ENCODE assay signal across 19 cellular contexts in the genomic region with DNA sequence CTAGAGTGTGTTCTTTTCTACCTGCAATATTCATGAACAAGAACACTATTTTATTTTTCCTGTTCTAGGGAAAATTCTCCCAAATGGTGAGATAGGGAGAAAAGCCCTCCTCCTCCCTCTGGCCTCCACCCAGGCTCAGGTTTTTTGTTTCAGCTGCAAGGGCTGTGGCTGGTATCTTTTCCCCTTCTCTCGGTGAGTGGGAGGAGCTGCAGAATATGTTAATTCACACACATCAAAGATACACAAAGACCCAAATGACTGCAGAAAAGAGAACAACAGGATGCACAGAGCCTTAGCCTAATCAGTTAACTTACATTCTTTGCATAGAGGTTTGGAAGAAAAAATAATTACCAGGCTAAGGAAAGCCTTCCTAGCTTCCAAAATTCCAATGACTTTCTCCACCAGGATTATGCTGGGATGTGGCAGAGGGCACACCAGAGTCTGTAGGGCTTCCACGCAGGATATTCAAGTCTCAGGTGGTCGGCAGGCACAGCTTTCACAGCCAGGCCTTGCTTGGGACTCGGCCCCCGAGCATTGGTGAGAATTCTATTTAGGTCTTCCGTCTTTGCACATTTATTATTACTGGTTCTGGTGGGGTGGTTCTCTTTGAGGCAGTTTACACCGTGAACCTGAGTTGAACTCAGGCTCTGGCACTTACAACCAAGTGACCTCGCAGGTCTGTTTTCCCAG.
A peak's percentile ranks its signal among the peaks of the same experiment; 100 is the strongest.
DNase-seq lines count a peak whose midpoint lies in the region; ATAC-seq and TF ChIP-seq lines count a peak whose summit lies in the region.
"Had no signal": no experiment of that assay in that cellular context is flagged by ENCODE, and none has a peak within 500 bp of the region (broad histone marks: within the 10 kb centered on the region; RNA-seq: fewer than 3 reads in every experiment).

No MANE protein-coding gene starts in this region.

- H3K27me3 Mint-ChIP-seq in CD4-positive, CD25-positive, alpha-beta regulatory T cell, result no peaks in the 10 kb centered on the region
- H3K27me3 Mint-ChIP-seq in CD8-positive, alpha-beta T cell (ENCODE audit: low read depth), result no peaks in the 10 kb centered on the region
- peaks cover under 1% of the 10 kb centered on the region for H3K27me3 Mint-ChIP-seq in activated CD8-positive, alpha-beta T cell treated with anti-CD3 and anti-CD28 coated beads, Interleukin-2, amount 10 ng/mL, durations not matched to agents 7 days and 5 days (ENCODE audit: low read depth)

- peaks cover 12% of the 10 kb centered on the region for H3K36me3 Mint-ChIP-seq in CD4-positive, CD25-positive, alpha-beta regulatory T cell
- H3K36me3 Mint-ChIP-seq in CD8-positive, alpha-beta T cell, result no peaks in the 10 kb centered on the region
- H3K36me3 Mint-ChIP-seq in activated CD8-positive, alpha-beta T cell treated with anti-CD3 and anti-CD28 coated beads, Interleukin-2, amount 10 ng/mL, durations not matched to agents 7 days and 5 days (ENCODE audit: low read depth), result no peaks in the 10 kb centered on the region
- H3K36me3 Mint-ChIP-seq: brain, naive B cell had no signal

- H3K27ac Mint-ChIP-seq in CD4-positive, CD25-positive, alpha-beta regulatory T cell, result peak overlapping the region; percentile 96 to 100 (median 99)
- peak overlapping the region; percentile 92 for H3K27ac Mint-ChIP-seq in CD8-positive, alpha-beta T cell
- peak overlapping the region; percentile 78 for H3K27ac Mint-ChIP-seq in activated CD8-positive, alpha-beta T cell treated with anti-CD3 and anti-CD28 coated beads, Interleukin-2, amount 10 ng/mL, durations not matched to agents 7 days and 5 days

- no peak for TF ChIP-seq CTCF in CD8-positive, alpha-beta T cell (IDR thresholded peaks at IDR 0.05)

- no peaks in the 10 kb centered on the region for H3K9me3 Mint-ChIP-seq in CD4-positive, CD25-positive, alpha-beta regulatory T cell
- H3K9me3 Mint-ChIP-seq in CD8-positive, alpha-beta T cell, result no peaks in the 10 kb centered on the region
- H3K9me3 Mint-ChIP-seq in activated CD8-positive, alpha-beta T cell treated with anti-CD3 and anti-CD28 coated beads, Interleukin-2, amount 10 ng/mL, durations not matched to agents 7 days and 5 days (ENCODE audit: insufficient read depth), result no peaks in the 10 kb centered on the region
- H3K9me3 Mint-ChIP-seq: naive B cell had no signal

- peak overlapping the region; percentile 82 for H3K27ac ChIP-seq in CD4-positive, CD25-positive, alpha-beta regulatory T cell (ENCODE audit: insufficient read depth, low read length, poor library complexity, severe bottlenecking)
- H3K27ac ChIP-seq in CD8-positive, alpha-beta T cell (ENCODE audit: low read depth, low read length), result peak overlapping the region; percentile 19
- peak overlapping the region; percentile 26 for H3K27ac ChIP-seq in effector memory CD4-positive, alpha-beta T cell (ENCODE audit: insufficient read depth, low read length, poor library complexity, severe bottlenecking)
- H3K27ac ChIP-seq in caudate nucleus (ENCODE audit: low read depth, low read length), result no peak overlapping the region
- H3K27ac ChIP-seq: lower lobe of right lung, SJSA1, tibial artery had no signal

- H3K4me3 ChIP-seq in CD4-positive, CD25-positive, alpha-beta regulatory T cell (ENCODE audit: low read depth, low read length), result peak overlapping the region; percentile 78
- no peak overlapping the region for H3K4me3 ChIP-seq in CD8-positive, alpha-beta T cell (ENCODE audit: low read depth, low read length)
- no peak overlapping the region for H3K4me3 ChIP-seq in effector memory CD4-positive, alpha-beta T cell (ENCODE audit: insufficient read depth, low read depth, low read length, poor library complexity, severe bottlenecking)
- H3K4me3 ChIP-seq in H7 (ENCODE audit: insufficient read depth, low read depth, low read length), result no peak overlapping the region
- H3K4me3 ChIP-seq: lower lobe of right lung, SJSA1, tibial artery had no signal

- DNase-seq in CD4-positive, CD25-positive, alpha-beta regulatory T cell, result peak; percentile 13 to 92 (median 74)
- peak in 3 of 7 experiments; percentile 11 to 65 (median 30) for DNase-seq in CD8-positive, alpha-beta T cell
- peak; percentile 55 for DNase-seq in activated CD8-positive, alpha-beta T cell treated with anti-CD3 and anti-CD28 coated beads, Interleukin-2, amount 10 ng/mL, durations not matched to agents 7 days and 5 days
- DNase-seq in effector memory CD4-positive, alpha-beta T cell, result no peak
- no peak for DNase-seq in H7
- no peak for DNase-seq in stimulated activated CD8-positive, alpha-beta memory T cell treated with anti-CD3 and anti-CD28 coated beads, Interleukin-4, amount 100 ng/mL, for 48 hours
- no peak for DNase-seq in caudate nucleus (lab: John Stamatoyannopoulos, UW)
- DNase-seq in kidney tubule cell (ENCODE audit: low spot score), result no peak
- DNase-seq: activated effector memory CD4-positive, alpha-beta T cell treated with anti-CD3 and anti-CD28 coated beads, Interleukin-2, amount 50 U/mL, for 16 hours; AML-193; cortex of kidney; lower lobe of right lung; naive B cell; NCI-H1105; NCI-H748 treated with DMSO at 0.1 percent for 48 hours; T-helper 9 cell; tibial artery had no signal

- H3K9me3 ChIP-seq in CD4-positive, CD25-positive, alpha-beta regulatory T cell (ENCODE audit: control insufficient read depth in 2 of 2, low read length in 2 of 2), result no peaks in the 10 kb centered on the region
- H3K9me3 ChIP-seq in CD8-positive, alpha-beta T cell (ENCODE audit: low read length), result no peaks in the 10 kb centered on the region
- H3K9me3 ChIP-seq in effector memory CD4-positive, alpha-beta T cell (ENCODE audit: control insufficient read depth, low read length), result no peaks in the 10 kb centered on the region
- H3K9me3 ChIP-seq: lower lobe of right lung, SJSA1, tibial artery had no signal

- POLR2A ChIA-PET in CD8-positive, alpha-beta T cell (lab: Charles Lee), result interaction anchor here (0.7 to 1.5 kb wide), 7 partner anchors 9 to 66 kb away, joined by 3 to 4 read pairs (median 3); a partner anchor contains a TSS
- POLR2A ChIA-PET in activated CD8-positive, alpha-beta T cell treated with anti-CD3 and anti-CD28 coated beads, Interleukin-2, amount 10 ng/mL, durations not matched to agents 7 days and 5 days (lab: Charles Lee), result no interaction called here

- H3K4me1 ChIP-seq in CD4-positive, CD25-positive, alpha-beta regulatory T cell (ENCODE audit: control insufficient read depth, insufficient read depth, low read length, poor library complexity, severe bottlenecking), result peaks cover 54% of the 10 kb centered on the region
- H3K4me1 ChIP-seq in CD8-positive, alpha-beta T cell (ENCODE audit: insufficient read depth, low read length), result peaks cover 40% of the 10 kb centered on the region
- H3K4me1 ChIP-seq in effector memory CD4-positive, alpha-beta T cell (ENCODE audit: control insufficient read depth, insufficient read depth, low read length, poor library complexity, severe bottlenecking), result peaks cover 9% of the 10 kb centered on the region

- peaks cover 25 to 81% (median 57%) of the 10 kb centered on the region in 4 donors for H3K4me1 Mint-ChIP-seq in CD4-positive, CD25-positive, alpha-beta regulatory T cell
- peaks cover 58% of the 10 kb centered on the region for H3K4me1 Mint-ChIP-seq in CD8-positive, alpha-beta T cell (ENCODE audit: low read depth)
- H3K4me1 Mint-ChIP-seq in activated CD8-positive, alpha-beta T cell treated with anti-CD3 and anti-CD28 coated beads, Interleukin-2, amount 10 ng/mL, durations not matched to agents 7 days and 5 days (ENCODE audit: low read depth), result peaks cover 16% of the 10 kb centered on the region
- H3K4me1 Mint-ChIP-seq: naive B cell had no signal

- CTCF ChIA-PET in CD8-positive, alpha-beta T cell (lab: Charles Lee), result interaction anchor here (0.8 to 2.3 kb wide), 3 partner anchors 13 to 252 kb away, joined by 3 to 11 read pairs (median 6); no protein-coding TSS in a partner anchor
- CTCF ChIA-PET in activated CD8-positive, alpha-beta T cell treated with anti-CD3 and anti-CD28 coated beads, Interleukin-2, amount 10 ng/mL, durations not matched to agents 7 days and 5 days (lab: Charles Lee), result interaction anchor here (1.8 kb wide), 1 partner anchor 13 kb away, joined by 12 read pairs; no protein-coding TSS in a partner anchor

- ATAC-seq in CD4-positive, CD25-positive, alpha-beta regulatory T cell (ENCODE audit: low read depth in 2 of 2), result peak; percentile 97 to 98
- ATAC-seq in CD8-positive, alpha-beta T cell, result peak; percentile 97
- ATAC-seq in activated CD8-positive, alpha-beta T cell treated with anti-CD3 and anti-CD28 coated beads, Interleukin-2, amount 10 ng/mL, durations not matched to agents 7 days and 5 days, result peak; percentile 92
- ATAC-seq: lower lobe of right lung had no signal

- intact Hi-C loops in CD8-positive, alpha-beta T cell (cut with DNase I, micrococcal nuclease), result loop anchor here (1.0 to 5.0 kb wide), 5 partner anchors 63 to 211 kb away; a partner anchor contains a TSS

- no peaks in the 10 kb centered on the region for H3K36me3 ChIP-seq in CD4-positive, CD25-positive, alpha-beta regulatory T cell (ENCODE audit: control insufficient read depth, insufficient read depth, low read length)
- H3K36me3 ChIP-seq in CD8-positive, alpha-beta T cell (ENCODE audit: insufficient read depth, low read length), result no peaks in the 10 kb centered on the region
- no peaks in the 10 kb centered on the region for H3K36me3 ChIP-seq in effector memory CD4-positive, alpha-beta T cell (ENCODE audit: control insufficient read depth, insufficient read depth, low read length)
- H3K36me3 ChIP-seq in H7 (replicated peaks; ENCODE audit: control insufficient read depth, insufficient read depth, low read length), result no peaks in the 10 kb centered on the region
- H3K36me3 ChIP-seq: lower lobe of right lung, SJSA1, tibial artery had no signal

- H3K27me3 ChIP-seq in CD4-positive, CD25-positive, alpha-beta regulatory T cell (ENCODE audit: control insufficient read depth, insufficient read depth, low read length), result no peaks in the 10 kb centered on the region
- H3K27me3 ChIP-seq in CD8-positive, alpha-beta T cell (ENCODE audit: insufficient read depth, low read length), result no peaks in the 10 kb centered on the region
- no peaks in the 10 kb centered on the region for H3K27me3 ChIP-seq in effector memory CD4-positive, alpha-beta T cell (replicated peaks; ENCODE audit: control insufficient read depth, insufficient read depth, low read length, poor library complexity, severe bottlenecking)
- H3K27me3 ChIP-seq in H7 (ENCODE audit: control insufficient read depth, insufficient read depth, low read length), result no peaks in the 10 kb centered on the region
- H3K27me3 ChIP-seq: SJSA1, tibial artery had no signal

- H3K4me3 Mint-ChIP-seq in CD4-positive, CD25-positive, alpha-beta regulatory T cell, result peak overlapping the region; percentile 70 to 88 (median 82)
- peak overlapping the region; percentile 51 for H3K4me3 Mint-ChIP-seq in CD8-positive, alpha-beta T cell
- no peak overlapping the region for H3K4me3 Mint-ChIP-seq in activated CD8-positive, alpha-beta T cell treated with anti-CD3 and anti-CD28 coated beads, Interleukin-2, amount 10 ng/mL, durations not matched to agents 7 days and 5 days
- H3K4me3 Mint-ChIP-seq: brain, naive B cell had no signal

Comparison
In these comparisons a context has a peak if more than half of its experiments do, and no peak if none do; other contexts are left out.
1. DNase-seq: peak in CD4-positive, CD25-positive, alpha-beta regulatory T cell (3 of 3) and activated CD8-positive, alpha-beta T cell treated with anti-CD3 and anti-CD28 coated beads, Interleukin-2, amount 10 ng/mL, durations not matched to agents 7 days and 5 days (single experiment); none in effector memory CD4-positive, alpha-beta T cell (0 of 3), H7 (single experiment), stimulated activated CD8-positive, alpha-beta memory T cell treated with anti-CD3 and anti-CD28 coated beads, Interleukin-4, amount 100 ng/mL, for 48 hours (single experiment), caudate nucleus (0 of 61) and kidney tubule cell (single experiment).
2. Peak in every context shown above with its lines, with median percentiles within 50 percentile points of each other: ATAC-seq and H3K27ac Mint-ChIP-seq.